In genomic region chr22:49992921-49993648, GRCh38 we compare ENCODE assay signal across 8 cellular contexts. TPM values are rescaled to one million over a fixed set of nuclear protein-coding genes. Genes with fewer than 3 reads are reported as not detected.
A peak's percentile ranks its signal among the peaks of the same experiment; 100 is the strongest.
DNase-seq lines count a peak whose midpoint lies in the region; ATAC-seq and TF ChIP-seq lines count a peak whose summit lies in the region.

No MANE protein-coding gene starts in this region.

- intact Hi-C loops in heart left ventricle (cut with DNase I), result loop anchor here in 8 of 10 donors (1.0 to 10.0 kb wide), 6 partner anchors 39 to 64 kb away; no protein-coding TSS in a partner anchor

- 32 to 55% (median 36%) methylated on average over 9 to 23 of the region's 23 CpGs for WGBS in heart left ventricle, 4 donors

- no peaks in the 10 kb centered on the region for H3K36me3 ChIP-seq in heart left ventricle

- peaks cover 7% of the 10 kb centered on the region for H3K4me1 Mint-ChIP-seq in activated naive CD8-positive, alpha-beta T cell treated with anti-CD3 and anti-CD28 coated beads for 36 hours

- no peak overlapping the region for H3K27ac ChIP-seq in heart left ventricle

- TF ChIP-seq CTCF in heart left ventricle (IDR thresholded peaks at IDR 0.05), result peak; percentile 62 to 81 (median 68)

- ATAC-seq in heart left ventricle (peak; percentile 59 to 90 (median 84)), HG03039 (IDR thresholded peaks at IDR 0.05; ENCODE audit: unreplicated experiment) (no peak)

- no peaks in the 10 kb centered on the region for H3K27me3 Mint-ChIP-seq in activated naive CD8-positive, alpha-beta T cell treated with anti-CD3 and anti-CD28 coated beads for 36 hours

- peak; percentile 87 for DNase-seq in activated CD8-positive, alpha-beta memory T cell treated with anti-CD3 and anti-CD28 coated beads for 24 hours
- DNase-seq in activated CD8-positive, alpha-beta memory T cell treated with anti-CD3 and anti-CD28 coated beads, Interleukin-2, amount 50 U/mL, for 48 hours, result no peak
- DNase-seq in SHP77 (lab: John Stamatoyannopoulos, UW) (peak; percentile 70 to 81), heart left ventricle (peak in 4 of 5 donors; percentile 63 to 84 (median 70)), putamen (ENCODE audit: low spot score) (peak; percentile 94), NCI-H2029 (lab: John Stamatoyannopoulos, UW) (no peak)
- DNase-seq in activated naive CD8-positive, alpha-beta T cell treated with anti-CD3 and anti-CD28 coated beads for 36 hours, result peak; percentile 70

- H3K9me3 Mint-ChIP-seq in activated naive CD8-positive, alpha-beta T cell treated with anti-CD3 and anti-CD28 coated beads for 36 hours, result peaks cover 11% of the 10 kb centered on the region

- no peak overlapping the region for H3K4me3 Mint-ChIP-seq in activated naive CD8-positive, alpha-beta T cell treated with anti-CD3 and anti-CD28 coated beads for 36 hours

- TF ChIP-seq POLR2A in heart left ventricle (IDR thresholded peaks at IDR 0.05), result no peak

- no peak overlapping the region for H3K27ac Mint-ChIP-seq in activated naive CD8-positive, alpha-beta T cell treated with anti-CD3 and anti-CD28 coated beads for 36 hours

- peaks cover 0 to 8% (median 2%) of the 10 kb centered on the region in 12 donors for H3K4me1 ChIP-seq in heart left ventricle

- peaks cover 0 to 21% (median 8%) of the 10 kb centered on the region in 12 donors for H3K9me3 ChIP-seq in heart left ventricle

- no peaks in the 10 kb centered on the region for H3K27me3 ChIP-seq in heart left ventricle

- no peak overlapping the region for H3K4me3 ChIP-seq in heart left ventricle

- peaks cover 4% of the 10 kb centered on the region for H3K36me3 Mint-ChIP-seq in activated naive CD8-positive, alpha-beta T cell treated with anti-CD3 and anti-CD28 coated beads for 36 hours

RNA-seq across cellular contexts. Expression of gene IL17REL, which starts 19.5 kb away (rescaled TPM):
- total RNA-seq in activated naive CD8-positive, alpha-beta T cell treated with anti-CD3 and anti-CD28 coated beads for 36 hours, result not detected
- total RNA-seq in heart left ventricle, result not detected
- not detected for polyA plus RNA-seq in heart left ventricle

RNA-seq across cellular contexts. Expression of gene PIM3, which starts 32.5 kb away (rescaled TPM):
- 100 to 1,000 TPM; 134 to 137 TPM for total RNA-seq in activated naive CD8-positive, alpha-beta T cell treated with anti-CD3 and anti-CD28 coated beads for 36 hours
- total RNA-seq in heart left ventricle, result 100 to 1,000 TPM in 1 of 9 donors, 10 to 100 TPM in 8; 37.7 to 118 (median 51.0) TPM
- polyA plus RNA-seq in heart left ventricle, result 10 to 100 TPM; 45.1 to 50.2 TPM

Comparison
In these comparisons a context has a peak if more than half of its experiments do, and no peak if none do; other contexts are left out.
1. DNase-seq: peak in activated CD8-positive, alpha-beta memory T cell treated with anti-CD3 and anti-CD28 coated beads for 24 hours (single experiment), SHP77 (2 of 2), activated naive CD8-positive, alpha-beta T cell treated with anti-CD3 and anti-CD28 coated beads for 36 hours (single experiment), heart left ventricle (4 of 5) and putamen (single experiment); none in activated CD8-positive, alpha-beta memory T cell treated with anti-CD3 and anti-CD28 coated beads, Interleukin-2, amount 50 U/mL, for 48 hours (single experiment) and NCI-H2029 (single experiment).